Comparison of ENCODE assay signal across 8 cellular contexts in genomic region chr19:29810504-29810871, GRCh38. TPM values are rescaled to one million over a fixed set of nuclear protein-coding genes. Genes with fewer than 3 reads are reported as not detected.
DNase-seq lines count a peak whose midpoint lies in the region; ATAC-seq and TF ChIP-seq lines count a peak whose summit lies in the region.

No MANE protein-coding gene starts in this region.

- no peaks in the 10 kb centered on the region for H3K27me3 ChIP-seq in CD4-positive, alpha-beta T cell (ENCODE audit: control insufficient read depth, insufficient read depth, low read length)
- no peaks in the 10 kb centered on the region for H3K27me3 ChIP-seq in A673 (replicated peaks; ENCODE audit: insufficient read depth, low read depth, low read length, poor library complexity)

- no peaks in the 10 kb centered on the region for H3K4me1 ChIP-seq in A673 (ENCODE audit: insufficient read depth, low read length, poor library complexity, severe bottlenecking)

- peaks cover 11% of the 10 kb centered on the region for H3K4me1 Mint-ChIP-seq in CD4-positive, alpha-beta T cell (ENCODE audit: low read depth)
- H3K4me1 Mint-ChIP-seq in activated CD4-positive, alpha-beta memory T cell treated with anti-CD3 and anti-CD28 coated beads for 36 hours (ENCODE audit: low read depth) = peaks cover 17% of the 10 kb centered on the region
- peaks cover 10 to 20% of the 10 kb centered on the region in 2 donors for H3K4me1 Mint-ChIP-seq in immature natural killer cell

- no peaks in the 10 kb centered on the region for H3K27me3 Mint-ChIP-seq in CD4-positive, alpha-beta T cell
- no peaks in the 10 kb centered on the region for H3K27me3 Mint-ChIP-seq in activated CD4-positive, alpha-beta memory T cell treated with anti-CD3 and anti-CD28 coated beads for 36 hours
- peaks cover 4 to 13% (median 11%) of the 10 kb centered on the region in 3 donors for H3K27me3 Mint-ChIP-seq in immature natural killer cell (ENCODE audit: low read depth in 3 of 3)

- H3K4me3 ChIP-seq in A673 (ENCODE audit: low read depth, low read length, poor library complexity, severe bottlenecking) = no peak overlapping the region

- no TSS peak for BruUV-seq in A673 (replicated peaks; lab: Mats Ljungman, UMichigan)

- H3K9me3 ChIP-seq in CD4-positive, alpha-beta T cell (ENCODE audit: control insufficient read depth, low read length) = no peaks in the 10 kb centered on the region
- H3K9me3 ChIP-seq in A673 (ENCODE audit: low read depth, low read length, poor library complexity, severe bottlenecking) = no peaks in the 10 kb centered on the region

- POLR2A ChIA-PET in CD4-positive, alpha-beta T cell (lab: Charles Lee) = interaction anchor here (1.0 kb wide), 1 partner anchor 204 kb away, joined by 3 read pairs; the partner anchor contains the start of gene POP4
- POLR2A ChIA-PET in activated CD4-positive, alpha-beta memory T cell treated with anti-CD3 and anti-CD28 coated beads for 36 hours (lab: Charles Lee) = no interaction called here
- POLR2A ChIA-PET in A673 (lab: Charles Lee; ENCODE audit: low non-redundant PET) = no interaction called here
- POLR2A ChIA-PET in GM10248 (lab: Yijun Ruan, JAX) = no interaction called here

- H3K27ac ChIP-seq in CD4-positive, alpha-beta T cell (ENCODE audit: low read depth, low read length) = no peak overlapping the region
- H3K27ac ChIP-seq in A673 (ENCODE audit: low read depth, low read length, poor library complexity, severe bottlenecking) = no peak overlapping the region

- H3K36me3 Mint-ChIP-seq in CD4-positive, alpha-beta T cell (ENCODE audit: low read depth) = no peaks in the 10 kb centered on the region
- peaks cover 14% of the 10 kb centered on the region for H3K36me3 Mint-ChIP-seq in activated CD4-positive, alpha-beta memory T cell treated with anti-CD3 and anti-CD28 coated beads for 36 hours
- no peaks in the 10 kb centered on the region for H3K36me3 Mint-ChIP-seq in immature natural killer cell

- H3K9me3 Mint-ChIP-seq in CD4-positive, alpha-beta T cell = no peaks in the 10 kb centered on the region
- no peaks in the 10 kb centered on the region for H3K9me3 Mint-ChIP-seq in activated CD4-positive, alpha-beta memory T cell treated with anti-CD3 and anti-CD28 coated beads for 36 hours
- H3K9me3 Mint-ChIP-seq in immature natural killer cell = no peaks in the 10 kb centered on the region

- ATAC-seq in CD4-positive, alpha-beta T cell (ENCODE audit: poor library complexity) = no peak
- ATAC-seq in GM21825 (IDR thresholded peaks at IDR 0.05; ENCODE audit: unreplicated experiment) = no peak

- peak in 1 of 10 experiments; percentile 2 for DNase-seq in CD4-positive, alpha-beta T cell
- peak; percentile 33 for DNase-seq in HK-2 (ENCODE audit: unreplicated experiment)
- peak; percentile 15 for DNase-seq in activated CD4-positive, alpha-beta memory T cell treated with anti-CD3 and anti-CD28 coated beads for 36 hours
- no peak for DNase-seq in immature natural killer cell
- no peak for DNase-seq in amygdala (lab: John Stamatoyannopoulos, UW)
- DNase-seq in A673 (ENCODE audit: low spot score) = no peak
- DNase-seq in GM10248 (ENCODE audit: extremely low spot score) = no peak

- CTCF ChIA-PET in CD4-positive, alpha-beta T cell (lab: Charles Lee) = no interaction called here
- CTCF ChIA-PET in activated CD4-positive, alpha-beta memory T cell treated with anti-CD3 and anti-CD28 coated beads for 36 hours (lab: Charles Lee) = no interaction called here
- CTCF ChIA-PET in A673 (lab: Charles Lee) = no interaction called here
- CTCF ChIA-PET in GM10248 (lab: Yijun Ruan, JAX) = interaction anchor here (0.7 to 2.0 kb wide), 4 partner anchors 14 to 64 kb away, joined by 3 to 6 read pairs (median 4); no protein-coding TSS in a partner anchor

- no peaks in the 10 kb centered on the region for H3K36me3 ChIP-seq in A673 (ENCODE audit: insufficient read depth, low read length, poor library complexity, severe bottlenecking)

- peak overlapping the region; percentile 74 for H3K27ac Mint-ChIP-seq in CD4-positive, alpha-beta T cell
- peak overlapping the region; percentile 86 for H3K27ac Mint-ChIP-seq in activated CD4-positive, alpha-beta memory T cell treated with anti-CD3 and anti-CD28 coated beads for 36 hours
- H3K27ac Mint-ChIP-seq in immature natural killer cell = peak overlapping the region; percentile 5 to 87 (median 76)

- intact Hi-C loops in CD4-positive, alpha-beta T cell (cut with DNase I, micrococcal nuclease) = loop anchor here in 1 of 2 experiments (5.0 to 10.0 kb wide), 2 partner anchors 143 to 596 kb away; partner anchors contain the start of genes PLEKHF1 and UQCRFS1
- intact Hi-C loops in activated CD4-positive, alpha-beta memory T cell treated with anti-CD3 and anti-CD28 coated beads for 36 hours (cut with micrococcal nuclease) = loop anchor here (2.0 kb wide), 1 partner anchor 26 kb away; no protein-coding TSS in a partner anchor
- intact Hi-C loops in A673 (cut with micrococcal nuclease; ENCODE audit: unreplicated experiment) = no loop called here

- peak overlapping the region; percentile 92 for H3K4me3 Mint-ChIP-seq in CD4-positive, alpha-beta T cell
- peak overlapping the region; percentile 82 for H3K4me3 Mint-ChIP-seq in activated CD4-positive, alpha-beta memory T cell treated with anti-CD3 and anti-CD28 coated beads for 36 hours
- peak overlapping the region; percentile 74 to 81 (median 78) for H3K4me3 Mint-ChIP-seq in immature natural killer cell

- no peak for TF ChIP-seq CTCF in CD4-positive, alpha-beta T cell (IDR thresholded peaks at IDR 0.05)
- no peak for TF ChIP-seq CTCF in A673 (conservative IDR thresholded peaks at IDR 0.05; ENCODE audit: low read depth, low read length)
- TF ChIP-seq CTCF in GM10248 (IDR thresholded peaks at IDR 0.05; ENCODE audit: control extremely low read depth, extremely low read depth, low read depth, missing control alignments) = no peak

RNA-seq across cellular contexts. Expression of gene CCNE1, which starts 1.3 kb away (rescaled TPM):
- 1 to 10 TPM; 4.9 to 5.6 TPM for total RNA-seq in CD4-positive, alpha-beta T cell
- 10 to 100 TPM; 29.3 to 29.7 TPM for total RNA-seq in activated CD4-positive, alpha-beta memory T cell treated with anti-CD3 and anti-CD28 coated beads for 36 hours
- polyA plus RNA-seq in immature natural killer cell = under 1 TPM in 2 of 3 donors, not detected in 1; 0.22 to 0.39 TPM
- total RNA-seq in A673 (2021) = 8.9 and 12.0 TPM in 2 replicates

Comparison
In these comparisons a context has a peak if more than half of its experiments do, and no peak if none do; other contexts are left out.
1. DNase-seq: peak in HK-2 (single experiment) and activated CD4-positive, alpha-beta memory T cell treated with anti-CD3 and anti-CD28 coated beads for 36 hours (single experiment); none in immature natural killer cell (0 of 3), amygdala (0 of 56), A673 (single experiment) and GM10248 (single experiment).
2. Peak in every context shown above with its lines, with median percentiles within 50 percentile points of each other: H3K27ac Mint-ChIP-seq and H3K4me3 Mint-ChIP-seq.